Comparison of ENCODE assay signal across 8 cellular contexts in genomic region chr3:127291114-127291513, GRCh38. TPM values are rescaled to one million over a fixed set of nuclear protein-coding genes. Genes with fewer than 3 reads are reported as not detected.
"Had no signal": no experiment of that assay in that cellular context is flagged by ENCODE, and none has a peak within 500 bp of the region (broad histone marks: within the 10 kb centered on the region; RNA-seq: fewer than 3 reads in every experiment).

No MANE protein-coding gene starts in this region.

- H3K36me3 Mint-ChIP-seq: IgD-negative memory B cell had no signal

- H3K4me1 Mint-ChIP-seq: IgD-negative memory B cell had no signal

- H3K27me3 Mint-ChIP-seq: IgD-negative memory B cell had no signal

- H3K27ac Mint-ChIP-seq: IgD-negative memory B cell had no signal

- DNase-seq: IMR-90, KBM-7, KG1 had no signal

- H3K4me3 Mint-ChIP-seq: IgD-negative memory B cell had no signal

- ATAC-seq: HepG2, K562 had no signal

RNA-seq across cellular contexts. Expression of gene PRR20G, which starts 3.3 kb away (rescaled TPM):
- total RNA-seq: HepG2, HT-29, HT1080, IMR-90, K562 had no signal
